ENCODE assay signal across 2 cellular contexts in genomic region chr11:45858751-45859398, GRCh38.
TF ChIP-seq lines count a peak whose summit lies in the region.

No MANE protein-coding gene starts in this region.

TF ChIP-seq in liver, 16 proteins besides CTCF, POLR2A, EP300 and RAD21:
- no peak for TF ChIP-seq HNF4A (conservative IDR thresholded peaks at IDR 0.05)
- TF ChIP-seq FOXA1 (IDR thresholded peaks at IDR 0.05), result no peak
- no peak for TF ChIP-seq EGR1 (IDR thresholded peaks at IDR 0.05; ENCODE audit: low read depth in 2 of 2)
- no peak for TF ChIP-seq RXRA (IDR thresholded peaks at IDR 0.05)
- no peak for TF ChIP-seq ATF3 (IDR thresholded peaks at IDR 0.05)
- no peak for TF ChIP-seq HNF4G (IDR thresholded peaks at IDR 0.05)
- no peak for TF ChIP-seq MAX (IDR thresholded peaks at IDR 0.05)
- TF ChIP-seq FOXA2 (IDR thresholded peaks at IDR 0.05), result no peak
- no peak for TF ChIP-seq NR2F2 (IDR thresholded peaks at IDR 0.05)
- no peak for TF ChIP-seq REST (IDR thresholded peaks at IDR 0.05)

TF ChIP-seq in HepG2, 621 proteins besides CTCF, POLR2A, EP300 and RAD21:
- TF ChIP-seq KMT2B (CRISPR knock-in tag; IDR thresholded peaks at IDR 0.05) (no peak), HOXA5 (CRISPR knock-in tag; IDR thresholded peaks at IDR 0.05) (no peak), RCOR2 (CRISPR knock-in tag; IDR thresholded peaks at IDR 0.05) (no peak), PAXIP1 (CRISPR knock-in tag; conservative IDR thresholded peaks at IDR 0.05) (no peak), RBAK (CRISPR knock-in tag; IDR thresholded peaks at IDR 0.05) (no peak), ZNF773 (CRISPR knock-in tag; IDR thresholded peaks at IDR 0.05; ENCODE audit: borderline replicate concordance) (no peak), THAP11 (CRISPR knock-in tag; IDR thresholded peaks at IDR 0.05) (no peak), ARNT2 (CRISPR knock-in tag; IDR thresholded peaks at IDR 0.05; ENCODE audit: low read depth) (no peak), KLF11 (CRISPR knock-in tag; IDR thresholded peaks at IDR 0.05) (no peak), PRPF4 (IDR thresholded peaks at IDR 0.05; ENCODE audit: low read depth, low read length, poor library complexity, severe bottlenecking) (no peak), ARHGAP35 (CRISPR knock-in tag; IDR thresholded peaks at IDR 0.05; ENCODE audit: borderline replicate concordance) (no peak), PREB (CRISPR knock-in tag; IDR thresholded peaks at IDR 0.05) (no peak), ZFAT (CRISPR knock-in tag; conservative IDR thresholded peaks at IDR 0.05) (no peak), ZNF552 (CRISPR knock-in tag; IDR thresholded peaks at IDR 0.05; ENCODE audit: borderline replicate concordance) (no peak)
TF ChIP-seq in HepG2: peak in this region for 0.
